Comparison of ENCODE assay signal across 1 cellular context in the genomic region with DNA sequence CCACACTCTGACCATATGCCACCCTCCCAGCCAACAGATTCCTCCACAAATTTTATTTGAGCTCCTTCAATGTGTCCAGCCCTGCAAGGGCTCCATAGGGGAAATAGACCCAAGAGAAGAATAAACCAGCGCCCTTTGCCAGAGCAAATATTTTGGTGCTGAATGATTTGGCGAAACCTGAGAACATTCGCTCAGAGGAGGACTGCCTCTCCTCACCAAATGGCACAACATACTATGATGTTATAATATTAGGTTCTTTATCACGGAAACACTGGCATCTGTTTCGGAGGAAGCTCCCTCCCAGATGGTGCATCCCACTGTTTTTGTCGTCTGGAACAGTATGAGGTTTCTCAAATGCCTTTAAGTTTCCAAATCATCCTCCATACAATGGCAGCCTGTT.
TF ChIP-seq lines count a peak whose summit lies in the region.

No MANE protein-coding gene starts in this region.

TF ChIP-seq in IMR-90, 13 proteins besides CTCF, POLR2A, EP300 and RAD21 (continued from another document):
- no peak for TF ChIP-seq RFX5 (IDR thresholded peaks at IDR 0.05; ENCODE audit: low read depth, low read length)
- no peak for TF ChIP-seq MXI1 (IDR thresholded peaks at IDR 0.05; ENCODE audit: borderline replicate concordance, low read depth, low read length)
- no peak for TF ChIP-seq NFE2L2 (IDR thresholded peaks at IDR 0.05; ENCODE audit: low read depth, low read length)
- TF ChIP-seq CHD1 (IDR thresholded peaks at IDR 0.05; ENCODE audit: low read depth, low read length), result no peak
- TF ChIP-seq RCOR1 (IDR thresholded peaks at IDR 0.05; ENCODE audit: insufficient replicate concordance, low read length), result no peak
- TF ChIP-seq FOS (IDR thresholded peaks at IDR 0.05; ENCODE audit: low read depth, low read length), result no peak
